Comparison of ENCODE assay signal across 16 cellular contexts in the genomic region with DNA sequence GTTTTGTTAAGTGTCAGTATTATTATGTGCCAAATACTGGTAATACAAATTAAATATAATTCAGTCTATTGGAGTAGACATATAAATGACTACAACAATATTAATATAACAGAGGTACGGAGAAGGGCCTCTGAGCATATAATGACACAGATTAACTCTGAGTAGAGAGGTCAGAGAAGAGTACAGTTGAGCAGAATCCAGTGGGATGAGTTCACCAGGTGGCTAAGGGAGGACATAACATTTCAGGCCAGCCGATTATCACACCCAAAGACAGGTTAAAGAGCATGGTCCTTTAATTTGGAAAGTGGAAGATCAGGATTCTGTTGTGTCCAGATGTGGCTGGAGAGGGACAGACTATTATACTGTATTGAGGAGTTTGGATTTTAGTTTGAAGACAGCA.
"Had no signal": no experiment of that assay in that cellular context is flagged by ENCODE, and none has a peak within 500 bp of the region (broad histone marks: within the 10 kb centered on the region; RNA-seq: fewer than 3 reads in every experiment).

No MANE protein-coding gene starts in this region.

- DNase-seq: activated CD4-positive, alpha-beta T cell treated with anti-CD3 and anti-CD28 coated beads, Interleukin-2, amount 50 U/mL, for 48 hours; activated CD4-positive, CD25-positive, alpha-beta regulatory T cell; activated naive CD4-positive, alpha-beta T cell treated with anti-CD3 and anti-CD28 coated beads, Interleukin-2, amount 10 ng/mL, durations not matched to agents 7 days and 5 days; amygdala; cerebellar nuclear complex; hippocampal formation; stimulated activated CD4-positive, alpha-beta T cell treated with anti-CD3 and anti-CD28 coated beads, Interleukin-4, amount 100 ng/mL, for 4 hours; thyroid gland had no signal

- H3K4me3 Mint-ChIP-seq: activated naive CD4-positive, alpha-beta T cell treated with anti-CD3 and anti-CD28 coated beads, Interleukin-2, amount 10 ng/mL, durations not matched to agents 7 days and 5 days; activated T-helper 1 cell treated with anti-CD3 and anti-CD28 coated beads, Interleukin-12 subunit alpha, Interleukin-12 subunit beta, Interleukin-2, Interleukin-4 antibody, amounts not matched to agents 30 ng/mL and 10 ng/mL and 1 ng/mL, durations not matched to agents 14 hours and 24 hours and 36 hours; brain; dendritic cell treated with granulocyte-macrophage colony-stimulating factor and Interleukin-4, amounts not matched to agents 40 ng/mL and 50 ng/mL, for 4 days; nephron had no signal

- H3K9me3 ChIP-seq: thyroid gland had no signal

- H3K27me3 ChIP-seq: thyroid gland had no signal

- H3K27ac ChIP-seq: SK-N-MC, thyroid gland had no signal

- H3K27ac Mint-ChIP-seq: activated naive CD4-positive, alpha-beta T cell treated with anti-CD3 and anti-CD28 coated beads, Interleukin-2, amount 10 ng/mL, durations not matched to agents 7 days and 5 days; dendritic cell treated with granulocyte-macrophage colony-stimulating factor and Interleukin-4, amounts not matched to agents 40 ng/mL and 50 ng/mL, for 4 days had no signal

- H3K36me3 ChIP-seq: thyroid gland had no signal

- H3K27me3 Mint-ChIP-seq: activated naive CD4-positive, alpha-beta T cell treated with anti-CD3 and anti-CD28 coated beads, Interleukin-2, amount 10 ng/mL, durations not matched to agents 7 days and 5 days; brain; dendritic cell treated with granulocyte-macrophage colony-stimulating factor and Interleukin-4, amounts not matched to agents 40 ng/mL and 50 ng/mL, for 4 days had no signal

- H3K4me3 ChIP-seq: lung, SK-N-MC, thyroid gland had no signal

- FAIRE-seq: TTC549, urothelium cell line had no signal

- H3K9me3 Mint-ChIP-seq: activated naive CD4-positive, alpha-beta T cell treated with anti-CD3 and anti-CD28 coated beads, Interleukin-2, amount 10 ng/mL, durations not matched to agents 7 days and 5 days; activated T-helper 1 cell treated with anti-CD3 and anti-CD28 coated beads, Interleukin-12 subunit alpha, Interleukin-12 subunit beta, Interleukin-2, Interleukin-4 antibody, amounts not matched to agents 30 ng/mL and 10 ng/mL and 1 ng/mL, durations not matched to agents 14 hours and 24 hours and 36 hours; dendritic cell treated with granulocyte-macrophage colony-stimulating factor and Interleukin-4, amounts not matched to agents 40 ng/mL and 50 ng/mL, for 4 days; nephron had no signal
